In genomic region chr9:91273853-91274552, GRCh38 we compare ENCODE assay signal across 8 cellular contexts.
DNase-seq lines count a peak whose midpoint lies in the region; ATAC-seq and FAIRE-seq lines count a peak whose summit lies in the region.

No MANE protein-coding gene starts in this region.

- no peaks in the 10 kb centered on the region for H3K9me3 Mint-ChIP-seq in activated CD8-positive, alpha-beta T cell treated with anti-CD3 and anti-CD28 coated beads, Interleukin-2, amount 10 ng/mL, durations not matched to agents 7 days and 5 days (ENCODE audit: insufficient read depth)

- H3K27me3 Mint-ChIP-seq in activated CD8-positive, alpha-beta T cell treated with anti-CD3 and anti-CD28 coated beads, Interleukin-2, amount 10 ng/mL, durations not matched to agents 7 days and 5 days (ENCODE audit: low read depth), result no peaks in the 10 kb centered on the region

- POLR2A ChIA-PET in activated CD8-positive, alpha-beta T cell treated with anti-CD3 and anti-CD28 coated beads, Interleukin-2, amount 10 ng/mL, durations not matched to agents 7 days and 5 days (lab: Charles Lee), result no interaction called here

- ATAC-seq in HG03139 (IDR thresholded peaks at IDR 0.05; ENCODE audit: unreplicated experiment) (peak; percentile 73), HG03039 (IDR thresholded peaks at IDR 0.05; ENCODE audit: unreplicated experiment) (no peak)
- ATAC-seq in activated CD8-positive, alpha-beta T cell treated with anti-CD3 and anti-CD28 coated beads, Interleukin-2, amount 10 ng/mL, durations not matched to agents 7 days and 5 days, result peak; percentile 39

- H3K27ac Mint-ChIP-seq in activated CD8-positive, alpha-beta T cell treated with anti-CD3 and anti-CD28 coated beads, Interleukin-2, amount 10 ng/mL, durations not matched to agents 7 days and 5 days, result no peak overlapping the region

- no peak overlapping the region for H3K4me3 Mint-ChIP-seq in activated CD8-positive, alpha-beta T cell treated with anti-CD3 and anti-CD28 coated beads, Interleukin-2, amount 10 ng/mL, durations not matched to agents 7 days and 5 days

- H3K4me1 Mint-ChIP-seq in activated CD8-positive, alpha-beta T cell treated with anti-CD3 and anti-CD28 coated beads, Interleukin-2, amount 10 ng/mL, durations not matched to agents 7 days and 5 days (ENCODE audit: low read depth), result peaks cover 11% of the 10 kb centered on the region

- CTCF ChIA-PET in activated CD8-positive, alpha-beta T cell treated with anti-CD3 and anti-CD28 coated beads, Interleukin-2, amount 10 ng/mL, durations not matched to agents 7 days and 5 days (lab: Charles Lee), result no interaction called here

- H3K36me3 Mint-ChIP-seq in activated CD8-positive, alpha-beta T cell treated with anti-CD3 and anti-CD28 coated beads, Interleukin-2, amount 10 ng/mL, durations not matched to agents 7 days and 5 days (ENCODE audit: low read depth), result peaks cover 4% of the 10 kb centered on the region

- DNase-seq in GM18507 (ENCODE audit: extremely low spot score, insufficient read length, low read depth) (no peak), lung microvascular endothelial cell (ENCODE audit: low read depth in 2 of 2) (peak; percentile 33 to 74), SHP77 treated with DMSO at 0.1 percent for 48 hours (lab: John Stamatoyannopoulos, UW) (no peak), NOMO-1 (lab: John Stamatoyannopoulos, UW; ENCODE audit: unreplicated experiment in 2 of 2) (no peak)
- no peak for DNase-seq in activated CD8-positive, alpha-beta T cell treated with anti-CD3 and anti-CD28 coated beads, Interleukin-2, amount 10 ng/mL, durations not matched to agents 7 days and 5 days
- no peak for DNase-seq in stimulated activated CD4-positive, alpha-beta T cell treated with anti-CD3 and anti-CD28 coated beads, Interleukin-12 subunit alpha, Interleukin-12 subunit beta, amount 100 ng/mL, for 4 hours

- FAIRE-seq in GM18507 (lab: Jason Lieb, UNC), result peak; percentile 63

Comparison
In these comparisons a context has a peak if more than half of its experiments do, and no peak if none do; other contexts are left out.
1. DNase-seq: peak in lung microvascular endothelial cell (2 of 2); none in GM18507 (single experiment), activated CD8-positive, alpha-beta T cell treated with anti-CD3 and anti-CD28 coated beads, Interleukin-2, amount 10 ng/mL, durations not matched to agents 7 days and 5 days (single experiment), SHP77 treated with DMSO at 0.1 percent for 48 hours (single experiment), stimulated activated CD4-positive, alpha-beta T cell treated with anti-CD3 and anti-CD28 coated beads, Interleukin-12 subunit alpha, Interleukin-12 subunit beta, amount 100 ng/mL, for 4 hours (single experiment) and NOMO-1 (0 of 2).